Comparison of ENCODE assay signal across 2 cellular contexts in genomic region chr19:3330047-3330446, GRCh38.
A peak's percentile ranks its signal among the peaks of the same experiment; 100 is the strongest.
TF ChIP-seq lines count a peak whose summit lies in the region.

No MANE protein-coding gene starts in this region.

TF ChIP-seq in HEK293, 187 proteins besides CTCF, POLR2A, EP300 and RAD21:
- TF ChIP-seq ZSCAN5A (tag by site-specific recombination; IDR thresholded peaks at IDR 0.05): no peak
- TF ChIP-seq ZNF10 (tag by site-specific recombination; IDR thresholded peaks at IDR 0.05): peak; percentile 96
- no peak for TF ChIP-seq ZNF645 (tag by site-specific recombination; IDR thresholded peaks at IDR 0.05)

TF ChIP-seq in K562, 482 proteins besides CTCF, POLR2A, EP300 and RAD21 (continued from another document):
- TF ChIP-seq REST (CRISPR knock-in tag; IDR thresholded peaks at IDR 0.05; ENCODE audit: low read depth) (no peak), ZNF274 (IDR thresholded peaks at IDR 0.05; ENCODE audit: borderline replicate concordance, low read depth, low read length) (no peak), ZNF134 (CRISPR knock-in tag; conservative IDR thresholded peaks at IDR 0.05) (peak; percentile 93), ZKSCAN1 (IDR thresholded peaks at IDR 0.05; ENCODE audit: low read depth, low read length) (no peak)
